1 cellular context compared by ENCODE assay signal in the genomic region with DNA sequence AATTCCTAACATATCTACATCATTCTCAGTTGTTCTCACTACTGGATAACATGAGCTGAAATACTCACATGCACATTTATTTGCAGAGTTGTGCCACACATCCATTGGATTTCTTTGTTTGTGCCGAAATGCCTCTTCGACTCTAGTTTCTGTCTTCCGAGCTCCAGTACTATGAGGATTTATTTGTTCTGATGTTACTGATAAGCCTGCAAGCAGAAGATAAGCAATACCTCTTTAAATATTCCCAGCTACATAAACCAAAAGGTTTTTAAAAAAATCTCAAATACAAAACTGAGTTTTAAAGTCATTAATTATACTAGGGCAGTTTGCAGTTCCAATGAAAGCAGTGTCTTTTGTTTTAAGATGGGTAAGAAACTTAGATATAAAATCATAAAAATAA.
A peak's percentile ranks its signal among the peaks of the same experiment; 100 is the strongest.
TF ChIP-seq lines count a peak whose summit lies in the region.

No MANE protein-coding gene starts in this region.

TF ChIP-seq in K562, 482 proteins besides CTCF, POLR2A, EP300 and RAD21 (continued from another document):
- TF ChIP-seq FOXK2 (conservative IDR thresholded peaks at IDR 0.05 in 1 of 2, IDR thresholded peaks at IDR 0.05 in 1 of 2; ENCODE audit: low read depth in 2 of 2) (no peak), SMARCA4 (IDR thresholded peaks at IDR 0.05) (0 out of 2 replicates have a peak, but pooled peaks have one; percentile 29), ARID1B (IDR thresholded peaks at IDR 0.05) (peak; percentile 52; the same call in 1 of the 2 replicates), TEAD4 (IDR thresholded peaks at IDR 0.05; ENCODE audit: low read length) (peak; percentile 35; the same call in 1 of the 2 replicates), TEAD4 (CRISPR knock-in tag; IDR thresholded peaks at IDR 0.05; ENCODE audit: borderline replicate concordance) (no peak), MEIS2 (IDR thresholded peaks at IDR 0.05; ENCODE audit: partially characterized antibody) (peak; percentile 57), NR2C2 (CRISPR knock-in tag; IDR thresholded peaks at IDR 0.05) (no peak), NR2C2 (tag; IDR thresholded peaks at IDR 0.05) (no peak), ZNF224 (CRISPR knock-in tag; IDR thresholded peaks at IDR 0.05) (no peak), TAL1 (IDR thresholded peaks at IDR 0.05) (peak; percentile 19; the same call in 1 of the 2 replicates)
